In genomic region chr16:56987692-56988091, GRCh38 we compare ENCODE assay signal across 1 cellular context.
TF ChIP-seq lines count a peak whose summit lies in the region.

No MANE protein-coding gene starts in this region.

TF ChIP-seq in IMR-90, 13 proteins besides CTCF, POLR2A, EP300 and RAD21:
- TF ChIP-seq BHLHE40 (IDR thresholded peaks at IDR 0.05; ENCODE audit: low read depth, low read length) = no peak
- TF ChIP-seq CEBPB (IDR thresholded peaks at IDR 0.05; ENCODE audit: low read depth, low read length) = no peak
- TF ChIP-seq RFX5 (IDR thresholded peaks at IDR 0.05; ENCODE audit: low read depth, low read length) = no peak
- no peak for TF ChIP-seq FOS (IDR thresholded peaks at IDR 0.05; ENCODE audit: low read depth, low read length)
- TF ChIP-seq RCOR1 (IDR thresholded peaks at IDR 0.05; ENCODE audit: insufficient replicate concordance, low read length) = no peak
- TF ChIP-seq NFE2L2 (IDR thresholded peaks at IDR 0.05; ENCODE audit: low read depth, low read length) = no peak
- TF ChIP-seq, protein P1, sequence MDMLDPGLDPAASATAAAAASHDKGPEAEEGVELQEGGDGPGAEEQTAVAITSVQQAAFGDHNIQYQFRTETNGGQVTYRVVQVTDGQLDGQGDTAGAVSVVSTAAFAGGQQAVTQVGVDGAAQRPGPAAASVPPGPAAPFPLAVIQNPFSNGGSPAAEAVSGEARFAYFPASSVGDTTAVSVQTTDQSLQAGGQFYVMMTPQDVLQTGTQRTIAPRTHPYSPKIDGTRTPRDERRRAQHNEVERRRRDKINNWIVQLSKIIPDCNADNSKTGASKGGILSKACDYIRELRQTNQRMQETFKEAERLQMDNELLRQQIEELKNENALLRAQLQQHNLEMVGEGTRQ (IDR thresholded peaks at IDR 0.05; ENCODE audit: low read depth, low read length) = no peak
- no peak for TF ChIP-seq SMC3 (IDR thresholded peaks at IDR 0.05; ENCODE audit: low read depth, low read length)
- no peak for TF ChIP-seq MAZ (IDR thresholded peaks at IDR 0.05; ENCODE audit: borderline replicate concordance, low read depth, low read length)
- TF ChIP-seq, protein P2, sequence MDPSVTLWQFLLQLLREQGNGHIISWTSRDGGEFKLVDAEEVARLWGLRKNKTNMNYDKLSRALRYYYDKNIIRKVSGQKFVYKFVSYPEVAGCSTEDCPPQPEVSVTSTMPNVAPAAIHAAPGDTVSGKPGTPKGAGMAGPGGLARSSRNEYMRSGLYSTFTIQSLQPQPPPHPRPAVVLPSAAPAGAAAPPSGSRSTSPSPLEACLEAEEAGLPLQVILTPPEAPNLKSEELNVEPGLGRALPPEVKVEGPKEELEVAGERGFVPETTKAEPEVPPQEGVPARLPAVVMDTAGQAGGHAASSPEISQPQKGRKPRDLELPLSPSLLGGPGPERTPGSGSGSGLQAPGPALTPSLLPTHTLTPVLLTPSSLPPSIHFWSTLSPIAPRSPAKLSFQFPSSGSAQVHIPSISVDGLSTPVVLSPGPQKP (IDR thresholded peaks at IDR 0.05; ENCODE audit: borderline replicate concordance, low read depth, low read length) = no peak
- no peak for TF ChIP-seq CHD1 (IDR thresholded peaks at IDR 0.05; ENCODE audit: low read depth, low read length)
- TF ChIP-seq MXI1 (IDR thresholded peaks at IDR 0.05; ENCODE audit: borderline replicate concordance, low read depth, low read length) = no peak
- TF ChIP-seq MAFK (IDR thresholded peaks at IDR 0.05; ENCODE audit: low read depth, low read length) = no peak
